13 cellular contexts compared by ENCODE assay signal in the genomic region with DNA sequence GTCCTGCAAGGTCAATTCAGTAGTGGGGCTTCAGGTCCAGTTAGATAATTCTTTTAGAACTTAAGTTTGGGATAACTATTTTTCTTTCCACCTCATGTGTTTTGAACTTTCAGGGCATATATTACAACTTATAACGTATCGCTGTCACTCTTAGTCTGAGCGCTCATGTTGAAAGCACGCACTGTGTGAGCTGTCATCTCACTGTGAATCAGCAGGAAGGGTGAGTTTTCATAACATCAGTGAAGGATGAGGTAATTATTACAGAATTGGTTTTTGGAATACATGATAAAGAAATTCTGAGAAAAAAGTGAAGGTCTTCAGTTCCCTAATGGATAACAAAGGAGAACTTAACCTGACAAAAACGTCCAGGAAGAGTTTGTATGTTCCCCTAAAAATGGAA. TPM values are rescaled to one million over a fixed set of nuclear protein-coding genes. Genes with fewer than 3 reads are reported as not detected.
A peak's percentile ranks its signal among the peaks of the same experiment; 100 is the strongest.
DNase-seq lines count a peak whose midpoint lies in the region; ATAC-seq and TF ChIP-seq lines count a peak whose summit lies in the region.
"Had no signal": no experiment of that assay in that cellular context is flagged by ENCODE, and none has a peak within 500 bp of the region (broad histone marks: within the 10 kb centered on the region; RNA-seq: fewer than 3 reads in every experiment).

No MANE protein-coding gene starts in this region.

- in situ Hi-C loops in astrocyte of the spinal cord (cut with HindIII; ENCODE audit: low sequenced_read_pairs), result no loop called here

- no peak for TF ChIP-seq CTCF in astrocyte of the spinal cord (IDR thresholded peaks at IDR 0.05; ENCODE audit: low read depth, low read length)

- peak; percentile 56 for DNase-seq in HT1080 (ENCODE audit: low read depth)
- peak; percentile 62 for DNase-seq in astrocyte of the spinal cord (ENCODE audit: low read depth, low spot score)
- peak; percentile 36 for DNase-seq in fibroblast of the conjunctiva (ENCODE audit: low read depth)
- DNase-seq in stromal cell of bone marrow (ENCODE audit: low read depth), result peak; percentile 71
- no peak for DNase-seq in SKM-1 treated with dmso at 0.1 percent for 144 hours (lab: John Stamatoyannopoulos, UW; ENCODE audit: unreplicated experiment)
- DNase-seq in KG1 (lab: John Stamatoyannopoulos, UW), result no peak
- DNase-seq: activated effector memory CD4-positive, alpha-beta T cell treated with Interleukin-2 at 50 U/mL for 16 hours; body of pancreas; CD4-positive, alpha-beta memory T cell; effector memory CD4-positive, alpha-beta T cell; T-helper 1 cell; thyroid gland had no signal

- H3K4me3 ChIP-seq in astrocyte of the spinal cord (ENCODE audit: low read depth, low read length), result no peak overlapping the region
- H3K4me3 ChIP-seq: body of pancreas, thyroid gland had no signal

- ATAC-seq in HG03135 (IDR thresholded peaks at IDR 0.05; ENCODE audit: unreplicated experiment), result no peak
- ATAC-seq: body of pancreas had no signal

RNA-seq across cellular contexts. Expression of gene SLC4A4, which starts 45.1 kb away (rescaled TPM):
- total RNA-seq in HT1080 (2014; rRNA removed; shearing (Covaris generic)), result 0.33 and 0.72 TPM in 2 replicates
- polyA plus RNA-seq in HT1080 (2015; cell fraction: cytosol; rRNA removed), result 0.27 and 0.36 TPM in 2 replicates
- polyA plus RNA-seq in HT1080 (2015; cell fraction: nucleus; rRNA removed), result 0.59 and 0.73 TPM in 2 replicates

Comparison
In these comparisons a context has a peak if more than half of its experiments do, and no peak if none do; other contexts are left out.
1. DNase-seq: peak in HT1080 (single experiment), astrocyte of the spinal cord (single experiment), fibroblast of the conjunctiva (single experiment) and stromal cell of bone marrow (single experiment); none in SKM-1 treated with dmso at 0.1 percent for 144 hours (single experiment) and KG1 (single experiment).